ENCODE assay signal across 19 cellular contexts in the genomic region with DNA sequence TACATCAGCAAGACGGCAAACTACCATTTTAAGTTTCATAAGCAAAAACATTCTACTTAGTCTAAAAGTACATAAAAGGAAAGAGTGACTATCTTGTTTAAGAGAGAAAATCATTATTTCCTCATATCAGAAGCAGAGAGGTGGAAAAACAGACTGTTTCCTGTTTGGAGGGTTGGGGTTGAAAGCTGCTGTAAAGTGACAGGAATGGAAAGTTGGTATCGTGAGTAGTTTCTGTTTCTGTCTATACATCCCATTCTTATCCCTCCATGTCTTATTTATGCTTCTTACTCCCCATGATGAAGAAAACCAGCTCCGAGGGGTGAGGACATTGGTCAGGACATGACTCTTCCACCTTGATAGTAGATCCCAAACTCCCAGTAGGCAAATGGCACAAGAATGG.
"Had no signal": no experiment of that assay in that cellular context is flagged by ENCODE, and none has a peak within 500 bp of the region (broad histone marks: within the 10 kb centered on the region; RNA-seq: fewer than 3 reads in every experiment).

No MANE protein-coding gene starts in this region.

- H3K4me3 Mint-ChIP-seq: natural killer cell; stimulated activated naive B cell treated with anti-CD40 and anti-IgM and Interleukin-4, amounts not matched to agents 10 μg/mL and 1 μg/mL and 100 μg/mL, for 72 hours had no signal

- DNase-seq: activated CD4-positive, alpha-beta T cell treated with anti-CD3 and anti-CD28 coated beads, Interleukin-2, amount 50 U/mL, for 4 hours; activated CD4-positive, CD25-positive, alpha-beta regulatory T cell treated with anti-CD3 and anti-CD28 coated beads, Interleukin-2, amount 50 U/mL, for 72 hours; activated naive CD4-positive, alpha-beta T cell treated with anti-CD3 and anti-CD28 coated beads, Interleukin-2, amount 50 U/mL, for 16 hours; amygdala; dorsolateral prefrontal cortex; foreskin fibroblast; hippocampal formation; islet precursor cell; lower lobe of right lung; natural killer cell; retina; SK-N-SH; spleen; stimulated activated naive B cell treated with anti-CD40 and anti-IgM and Interleukin-4, amounts not matched to agents 10 μg/mL and 1 μg/mL and 100 μg/mL, for 72 hours; substantia nigra; T-helper 9 cell; tibial artery had no signal

- H3K4me3 ChIP-seq: cardiac muscle cell, dorsolateral prefrontal cortex, lower lobe of right lung, spleen, tibial artery had no signal

- H3K9me3 ChIP-seq: lower lobe of right lung, SK-N-SH, spleen, tibial artery had no signal

- H3K4me2 ChIP-seq: SK-N-SH had no signal

- H3K4me1 Mint-ChIP-seq: natural killer cell; stimulated activated naive B cell treated with anti-CD40 and anti-IgM and Interleukin-4, amounts not matched to agents 10 μg/mL and 1 μg/mL and 100 μg/mL, for 72 hours had no signal

- H3K4me1 ChIP-seq: lower lobe of right lung, spleen, tibial artery had no signal

- H3K27ac ChIP-seq: cardiac muscle cell, epithelial cell of prostate, lower lobe of right lung, spleen, tibial artery had no signal

- H3K36me3 ChIP-seq: cardiac muscle cell, lower lobe of right lung, spleen, tibial artery had no signal

- H3K27me3 Mint-ChIP-seq: stimulated activated naive B cell treated with anti-CD40 and anti-IgM and Interleukin-4, amounts not matched to agents 10 μg/mL and 1 μg/mL and 100 μg/mL, for 72 hours had no signal

- H3K36me3 Mint-ChIP-seq: natural killer cell; stimulated activated naive B cell treated with anti-CD40 and anti-IgM and Interleukin-4, amounts not matched to agents 10 μg/mL and 1 μg/mL and 100 μg/mL, for 72 hours had no signal

- H3K9me3 Mint-ChIP-seq: natural killer cell; stimulated activated naive B cell treated with anti-CD40 and anti-IgM and Interleukin-4, amounts not matched to agents 10 μg/mL and 1 μg/mL and 100 μg/mL, for 72 hours had no signal

- ATAC-seq: lower lobe of right lung; natural killer cell; stimulated activated naive B cell treated with anti-CD40 and anti-IgM and Interleukin-4, amounts not matched to agents 10 μg/mL and 1 μg/mL and 100 μg/mL, for 72 hours had no signal

- H3K9ac ChIP-seq: SK-N-SH had no signal

- H3K27ac Mint-ChIP-seq: natural killer cell; stimulated activated naive B cell treated with anti-CD40 and anti-IgM and Interleukin-4, amounts not matched to agents 10 μg/mL and 1 μg/mL and 100 μg/mL, for 72 hours had no signal

- H3K27me3 ChIP-seq: cardiac muscle cell, dorsolateral prefrontal cortex, spleen, tibial artery had no signal
